8 cellular contexts compared by ENCODE assay signal in genomic region chr3:20039765-20040475, GRCh38. TPM values are rescaled to one million over a fixed set of nuclear protein-coding genes. Genes with fewer than 3 reads are reported as not detected.
DNase-seq lines count a peak whose midpoint lies in the region; ATAC-seq and TF ChIP-seq lines count a peak whose summit lies in the region.

Gene KAT2B, plus strand, starts transcription at chr3:20040446. Its CDS starts 32 bp downstream, at chr3:20040478.

- H3K27me3 ChIP-seq in left lung, result no peaks in the 10 kb centered on the region

- intact Hi-C loops in activated CD4-positive, alpha-beta T cell treated with anti-CD3 and anti-CD28 coated beads, Interleukin-2, amount 10 ng/mL, durations not matched to agents 24 days and 14 days (cut with micrococcal nuclease), result loop anchor here (1.0 to 2.0 kb wide), 2 partner anchors 93 to 155 kb away; partner anchors contain the start of gene RAB5A
- intact Hi-C loops in left lung (cut with DNase I), result no loop called here

- peak; percentile 41 to 74 for TF ChIP-seq CTCF in left lung (IDR thresholded peaks at IDR 0.05)

- H3K36me3 ChIP-seq in left lung, result no peaks in the 10 kb centered on the region

- H3K4me1 ChIP-seq in left lung, result peaks cover 12 to 48% of the 10 kb centered on the region in 2 donors

- H3K9me3 ChIP-seq in left lung, result no peaks in the 10 kb centered on the region

- H3K27ac ChIP-seq in left lung, result peak within 1 kb of the TSS; percentile 90 to 95

- peaks cover 49% of the 10 kb centered on the region for H3K4me1 Mint-ChIP-seq in activated CD4-positive, alpha-beta T cell treated with anti-CD3 and anti-CD28 coated beads, Interleukin-2, amount 10 ng/mL, durations not matched to agents 24 days and 14 days

- H3K36me3 Mint-ChIP-seq in activated CD4-positive, alpha-beta T cell treated with anti-CD3 and anti-CD28 coated beads, Interleukin-2, amount 10 ng/mL, durations not matched to agents 24 days and 14 days (ENCODE audit: low read depth), result peaks cover 3% of the 10 kb centered on the region

- peak within 1 kb of the TSS; percentile 71 to 73 for H3K4me3 ChIP-seq in left lung

- ATAC-seq in GM18508 (IDR thresholded peaks at IDR 0.05; ENCODE audit: insufficient read depth, unreplicated experiment), result peak; percentile 34
- peak; percentile 47 for ATAC-seq in HG03025 (IDR thresholded peaks at IDR 0.05; ENCODE audit: low FRiP score, unreplicated experiment)
- ATAC-seq in left lung, result peak; percentile 83

- peak within 1 kb of the TSS; percentile 98 for H3K27ac Mint-ChIP-seq in activated CD4-positive, alpha-beta T cell treated with anti-CD3 and anti-CD28 coated beads, Interleukin-2, amount 10 ng/mL, durations not matched to agents 24 days and 14 days

- H3K27me3 Mint-ChIP-seq in activated CD4-positive, alpha-beta T cell treated with anti-CD3 and anti-CD28 coated beads, Interleukin-2, amount 10 ng/mL, durations not matched to agents 24 days and 14 days, result no peaks in the 10 kb centered on the region

- DNase-seq in 8988T, result peak; percentile 74
- DNase-seq in NCI-H226, result peak; percentile 74
- peak; percentile 94 for DNase-seq in activated CD4-positive, alpha-beta T cell treated with anti-CD3 and anti-CD28 coated beads, Interleukin-2, amount 10 ng/mL, durations not matched to agents 24 days and 14 days
- DNase-seq in cortex of kidney (lab: John Stamatoyannopoulos, UW), result peak; percentile 32
- peak; percentile 87 to 93 for DNase-seq in left lung
- peak; percentile 84 for DNase-seq in stimulated activated CD4-positive, alpha-beta T cell treated with anti-CD3 and anti-CD28 coated beads, Interleukin-4, amount 100 ng/mL, for 1 hour

- no peaks in the 10 kb centered on the region for H3K9me3 Mint-ChIP-seq in activated CD4-positive, alpha-beta T cell treated with anti-CD3 and anti-CD28 coated beads, Interleukin-2, amount 10 ng/mL, durations not matched to agents 24 days and 14 days

- H3K4me3 Mint-ChIP-seq in activated CD4-positive, alpha-beta T cell treated with anti-CD3 and anti-CD28 coated beads, Interleukin-2, amount 10 ng/mL, durations not matched to agents 24 days and 14 days, result peak within 1 kb of the TSS; percentile 96

RNA-seq across cellular contexts. Expression of gene KAT2B, which starts in this region (rescaled TPM):
- 23.3 and 27.9 TPM in 2 replicates for total RNA-seq in activated CD4-positive, alpha-beta T cell treated with anti-CD3 and anti-CD28 coated beads, Interleukin-2, amount 10 ng/mL, durations not matched to agents 24 days and 14 days
- 10 to 100 TPM; 26.1 to 33.6 TPM for total RNA-seq in left lung

Comparison
In these comparisons a context has a peak if more than half of its experiments do, and no peak if none do; other contexts are left out.
1. Peak in every context shown above with its lines: DNase-seq, ATAC-seq, H3K4me3 ChIP-seq and H3K27ac ChIP-seq.
2. DNase-seq: peak in every context shown above with its lines; median percentile 94 in activated CD4-positive, alpha-beta T cell treated with anti-CD3 and anti-CD28 coated beads, Interleukin-2, amount 10 ng/mL, durations not matched to agents 24 days and 14 days; 90 in left lung; 84 in stimulated activated CD4-positive, alpha-beta T cell treated with anti-CD3 and anti-CD28 coated beads, Interleukin-4, amount 100 ng/mL, for 1 hour; 74 in 8988T; 74 in NCI-H226; 32 in cortex of kidney.